8 cellular contexts compared by ENCODE assay signal in genomic region chr20:2524435-2525272, GRCh38. TPM values are rescaled to one million over a fixed set of nuclear protein-coding genes. Genes with fewer than 3 reads are reported as not detected.
A peak's percentile ranks its signal among the peaks of the same experiment; 100 is the strongest.
DNase-seq lines count a peak whose midpoint lies in the region; ATAC-seq, FAIRE-seq and TF ChIP-seq lines count a peak whose summit lies in the region.

No MANE protein-coding gene starts in this region.

- peak; percentile 76 for TF ChIP-seq CTCF in D721Med (IDR thresholded peaks at IDR 0.05; ENCODE audit: insufficient read depth, missing control alignments)
- TF ChIP-seq CTCF in omental fat pad (IDR thresholded peaks at IDR 0.05), result peak in 1 of 3 donors; percentile 97

- peak; percentile 39 for DNase-seq in D721Med (ENCODE audit: insufficient read length, low spot score)
- peak; percentile 76 for DNase-seq in M059J (ENCODE audit: low read depth)
- peak; percentile 80 for DNase-seq in SK-MEL-5 (ENCODE audit: low read depth, low spot score)
- peak; percentile 91 for DNase-seq in activated naive CD4-positive, alpha-beta T cell treated with anti-CD3 and anti-CD28 coated beads, Interleukin-2, amount 50 U/mL, for 16 hours
- peak; percentile 82 for DNase-seq in glomerular visceral epithelial cell (ENCODE audit: extremely low spot score)
- peak; percentile 82 for DNase-seq in omental fat pad (ENCODE audit: low spot score)

- in situ Hi-C loops in SK-MEL-5 (cut with HindIII; ENCODE audit: low pct_unique_long_range_greater_than_20kb, low sequenced_read_pairs), result no loop called here

- ATAC-seq in GM21528 (IDR thresholded peaks at IDR 0.05; ENCODE audit: low FRiP score, unreplicated experiment), result peak; percentile 68
- ATAC-seq in omental fat pad (ENCODE audit: low FRiP score), result peak; percentile 78

- no peak for FAIRE-seq in D721Med (lab: Jason Lieb, UNC)

- H3K27ac ChIP-seq in temporal lobe (ENCODE audit: low read depth, low read length), result peak overlapping the region; percentile 84

RNA-seq across cellular contexts. Expression of gene TMC2, which starts 11.7 kb away (rescaled TPM):
- total RNA-seq in M059J (2014; rRNA removed; shearing (Covaris generic)), result not detected in 2 replicates
- not detected in 2 replicates for total RNA-seq in SK-MEL-5 (2014; rRNA removed; shearing (Covaris generic))
- not detected in 2 replicates for polyA plus RNA-seq in SK-MEL-5 (2015; cell fraction: cytosol; rRNA removed)
- polyA plus RNA-seq in SK-MEL-5 (2015; cell fraction: nucleus; rRNA removed), result not detected in 2 replicates
- total RNA-seq in omental fat pad (under 1 TPM; 0.32 to 0.88 (median 0.53) TPM), temporal lobe (3.4 TPM)

RNA-seq across cellular contexts. Expression of gene ZNF343, which starts 15.9 kb away (rescaled TPM):
- total RNA-seq in M059J (2014; rRNA removed; shearing (Covaris generic)), result 10.1 and 16.4 TPM in 2 replicates
- 10.6 and 11.8 TPM in 2 replicates for total RNA-seq in SK-MEL-5 (2014; rRNA removed; shearing (Covaris generic))
- 8.9 and 9.3 TPM in 2 replicates for polyA plus RNA-seq in SK-MEL-5 (2015; cell fraction: cytosol; rRNA removed)
- polyA plus RNA-seq in SK-MEL-5 (2015; cell fraction: nucleus; rRNA removed), result 29.4 and 35.5 TPM in 2 replicates
- 10 to 100 TPM in 1 of 4 donors, 1 to 10 TPM in 3; 6.8 to 14.8 (median 8.4) TPM for total RNA-seq in omental fat pad
- 10.1 TPM for total RNA-seq in temporal lobe

RNA-seq across cellular contexts. Expression of gene SNRPB, which starts 54.1 kb away (rescaled TPM):
- 850 and 1,048 TPM in 2 replicates for total RNA-seq in M059J (2014; rRNA removed; shearing (Covaris generic))
- 521 and 564 TPM in 2 replicates for total RNA-seq in SK-MEL-5 (2014; rRNA removed; shearing (Covaris generic))
- 558 and 604 TPM in 2 replicates for polyA plus RNA-seq in SK-MEL-5 (2015; cell fraction: cytosol; rRNA removed)
- polyA plus RNA-seq in SK-MEL-5 (2015; cell fraction: nucleus; rRNA removed), result 151 and 153 TPM in 2 replicates
- 100 to 1,000 TPM; 119 to 267 (median 170) TPM for total RNA-seq in omental fat pad
- total RNA-seq in temporal lobe, result 35.4 TPM

Comparison
In these comparisons a context has a peak if more than half of its experiments do, and no peak if none do; other contexts are left out.
1. Peak in every context shown above with its lines: DNase-seq, ATAC-seq and H3K27ac ChIP-seq.
2. DNase-seq: peak in every context shown above with its lines; median percentile 91 in activated naive CD4-positive, alpha-beta T cell treated with anti-CD3 and anti-CD28 coated beads, Interleukin-2, amount 50 U/mL, for 16 hours; 82 in glomerular visceral epithelial cell; 82 in omental fat pad; 80 in SK-MEL-5; 76 in M059J; 39 in D721Med.